1 cellular context compared by ENCODE assay signal in genomic region chr5:162996052-162996451, GRCh38.
TF ChIP-seq lines count a peak whose summit lies in the region.

No MANE protein-coding gene starts in this region.

TF ChIP-seq in HepG2, 621 proteins besides CTCF, POLR2A, EP300 and RAD21 (continued from another document):
- TF ChIP-seq ZNF142 (CRISPR knock-in tag; IDR thresholded peaks at IDR 0.05) (no peak), ZNF350 (CRISPR knock-in tag; IDR thresholded peaks at IDR 0.05; ENCODE audit: borderline replicate concordance, low read depth) (no peak), MAFK (conservative IDR thresholded peaks at IDR 0.05 in 1 of 2, IDR thresholded peaks at IDR 0.05 in 1 of 2; ENCODE audit: low read length in 2 of 2) (peak; percentile 89 to 95), MAFF (IDR thresholded peaks at IDR 0.05; ENCODE audit: low read depth, low read length) (peak; percentile 94)
